In genomic region chr11:123065634-123066033, GRCh38 we compare ENCODE assay signal across 9 cellular contexts. TPM values are rescaled to one million over a fixed set of nuclear protein-coding genes. Genes with fewer than 3 reads are reported as not detected.
DNase-seq lines count a peak whose midpoint lies in the region; ATAC-seq and TF ChIP-seq lines count a peak whose summit lies in the region.
"Had no signal": no experiment of that assay in that cellular context is flagged by ENCODE, and none has a peak within 500 bp of the region (broad histone marks: within the 10 kb centered on the region; RNA-seq: fewer than 3 reads in every experiment).

No MANE protein-coding gene starts in this region.

- H3K27ac ChIP-seq in PC-3 (ENCODE audit: low read length) (no peak overlapping the region), endodermal cell (ENCODE audit: low read depth, low read length) (no peak overlapping the region), thyroid gland (no peak overlapping the region), heart left ventricle (peak overlapping the region in 2 of 12 donors; percentile 100)

- no peaks in the 10 kb centered on the region for H3K9me3 Mint-ChIP-seq in activated CD8-positive, alpha-beta memory T cell treated with anti-CD3 and anti-CD28 coated beads, Interleukin-2, amount 10 ng/mL, durations not matched to agents 7 days and 5 days (ENCODE audit: low read depth)
- H3K9me3 Mint-ChIP-seq in endodermal cell, result no peaks in the 10 kb centered on the region
- H3K9me3 Mint-ChIP-seq in stimulated activated effector memory CD8-positive, alpha-beta T cell treated with anti-CD3 and anti-CD28 coated beads, Interleukin-12 subunit alpha, Interleukin-12 subunit beta, amount 100 ng/mL, for 72 hours, result no peaks in the 10 kb centered on the region

- no peaks in the 10 kb centered on the region for H3K27me3 Mint-ChIP-seq in activated CD8-positive, alpha-beta memory T cell treated with anti-CD3 and anti-CD28 coated beads, Interleukin-2, amount 10 ng/mL, durations not matched to agents 7 days and 5 days
- no peaks in the 10 kb centered on the region for H3K27me3 Mint-ChIP-seq in endodermal cell (ENCODE audit: insufficient read depth)

- H4K20me1 ChIP-seq in PC-3 (ENCODE audit: low read length), result peaks cover 12% of the 10 kb centered on the region

- no peak overlapping the region for H2AFZ ChIP-seq in PC-3 (ENCODE audit: low read length)
- H2AFZ ChIP-seq: GM23338 had no signal

- CTCF ChIA-PET in activated CD8-positive, alpha-beta memory T cell treated with anti-CD3 and anti-CD28 coated beads, Interleukin-2, amount 10 ng/mL, durations not matched to agents 7 days and 5 days (lab: Charles Lee), result interaction anchor here (1.4 kb wide), 1 partner anchor 18 kb away, joined by 4 read pairs; no protein-coding TSS in a partner anchor
- CTCF ChIA-PET in PC-3 (lab: Charles Lee), result no interaction called here

- BruUV-seq in PC-3 (replicated peaks; lab: Mats Ljungman, UMichigan), result no TSS peak

- H3K36me3 ChIP-seq in PC-3 (ENCODE audit: low read depth, low read length), result peaks cover 12% of the 10 kb centered on the region
- H3K36me3 ChIP-seq in endodermal cell (ENCODE audit: control insufficient read depth, insufficient read depth, low read length), result peaks cover 31% of the 10 kb centered on the region
- peaks cover 3 to 4% of the 10 kb centered on the region in 2 donors for H3K36me3 ChIP-seq in thyroid gland
- H3K36me3 ChIP-seq in heart left ventricle, result peaks cover 0 to 8% (median 5%) of the 10 kb centered on the region in 9 donors

- H3K9ac ChIP-seq in PC-3 (ENCODE audit: low read length), result no peak overlapping the region
- no peak overlapping the region for H3K9ac ChIP-seq in endodermal cell (ENCODE audit: extremely low read depth, low read length, poor library complexity, severe bottlenecking)

- H3F3A ChIP-seq in PC-3 (ENCODE audit: low read length, unreplicated experiment), result peaks cover 16% of the 10 kb centered on the region

- H3K79me2 ChIP-seq in PC-3 (ENCODE audit: low read length), result peaks cover 48% of the 10 kb centered on the region

- TF ChIP-seq POLR2A in thyroid gland (IDR thresholded peaks at IDR 0.05) (no peak), heart left ventricle (IDR thresholded peaks at IDR 0.05) (no peak)

- DNase-seq in activated CD8-positive, alpha-beta memory T cell treated with anti-CD3 and anti-CD28 coated beads, Interleukin-2, amount 10 ng/mL, durations not matched to agents 7 days and 5 days, result no peak
- DNase-seq in activated CD8-positive, alpha-beta memory T cell treated with anti-CD3 and anti-CD28 coated beads, Interleukin-2, amount 50 U/mL, for 48 hours, result no peak
- peak; percentile 41 for DNase-seq in PC-3
- no peak for DNase-seq in endodermal cell
- no peak for DNase-seq in stimulated activated effector memory CD8-positive, alpha-beta T cell treated with anti-CD3 and anti-CD28 coated beads, Interleukin-12 subunit alpha, Interleukin-12 subunit beta, amount 100 ng/mL, for 72 hours (ENCODE audit: low spot score in 2 of 2)
- DNase-seq in thyroid gland, result no peak
- DNase-seq in heart left ventricle, result no peak

- H3K9me3 ChIP-seq in PC-3 (ENCODE audit: low read length) (no peaks in the 10 kb centered on the region), endodermal cell (ENCODE audit: control insufficient read depth, low read length) (no peaks in the 10 kb centered on the region), thyroid gland (no peaks in the 10 kb centered on the region), heart left ventricle (no peaks in the 10 kb centered on the region)

- H3K9me2 ChIP-seq in PC-3 (replicated peaks; ENCODE audit: low read length), result no peaks in the 10 kb centered on the region

- H3K4me1 ChIP-seq in PC-3 (ENCODE audit: insufficient read depth, low read length) (peaks cover 23% of the 10 kb centered on the region), endodermal cell (ENCODE audit: control insufficient read depth, insufficient read depth, low read length) (no peaks in the 10 kb centered on the region), thyroid gland (peaks cover 14 to 17% of the 10 kb centered on the region in 2 donors), heart left ventricle (peaks cover 0 to 62% (median 23%) of the 10 kb centered on the region in 12 donors)

- peak overlapping the region; percentile 7 for H3K4me3 Mint-ChIP-seq in activated CD8-positive, alpha-beta memory T cell treated with anti-CD3 and anti-CD28 coated beads, Interleukin-2, amount 10 ng/mL, durations not matched to agents 7 days and 5 days
- no peak overlapping the region for H3K4me3 Mint-ChIP-seq in endodermal cell
- H3K4me3 Mint-ChIP-seq in stimulated activated effector memory CD8-positive, alpha-beta T cell treated with anti-CD3 and anti-CD28 coated beads, Interleukin-12 subunit alpha, Interleukin-12 subunit beta, amount 100 ng/mL, for 72 hours, result peak overlapping the region; percentile 3
- H3K4me3 Mint-ChIP-seq: GM23338 had no signal

- POLR2A ChIA-PET in PC-3 (lab: Charles Lee; ENCODE audit: unreplicated experiment), result no interaction called here

- no peak for TF ChIP-seq CTCF in PC-3 (conservative IDR thresholded peaks at IDR 0.05; ENCODE audit: low read depth, low read length)
- no peak for TF ChIP-seq CTCF in endodermal cell (conservative IDR thresholded peaks at IDR 0.05)
- TF ChIP-seq CTCF in thyroid gland (IDR thresholded peaks at IDR 0.05), result no peak
- no peak for TF ChIP-seq CTCF in heart left ventricle (IDR thresholded peaks at IDR 0.05)

- WGBS in endodermal cell (ENCODE audit: insufficient coverage in 1 of 2, insufficient read length in 1 of 2), 2 experiments, result 95 to 100% methylated on average over 1 to 2 of the region's 2 CpGs
- WGBS in thyroid gland, 2 donors, result 93 to 95% methylated on average over 2 of the region's 2 CpGs
- 84 to 94% (median 91%) methylated on average over 2 of the region's 2 CpGs for WGBS in heart left ventricle, 4 donors

- peaks cover 18% of the 10 kb centered on the region for H3K36me3 Mint-ChIP-seq in activated CD8-positive, alpha-beta memory T cell treated with anti-CD3 and anti-CD28 coated beads, Interleukin-2, amount 10 ng/mL, durations not matched to agents 7 days and 5 days
- H3K36me3 Mint-ChIP-seq in endodermal cell (ENCODE audit: low read depth), result peaks cover 19% of the 10 kb centered on the region
- H3K36me3 Mint-ChIP-seq in stimulated activated effector memory CD8-positive, alpha-beta T cell treated with anti-CD3 and anti-CD28 coated beads, Interleukin-12 subunit alpha, Interleukin-12 subunit beta, amount 100 ng/mL, for 72 hours, result peaks cover 39% of the 10 kb centered on the region

- no peak overlapping the region for H3K4me3 ChIP-seq in PC-3 (ENCODE audit: low read length)
- H3K4me3 ChIP-seq in endodermal cell (ENCODE audit: low read length), result no peak overlapping the region
- no peak overlapping the region for H3K4me3 ChIP-seq in thyroid gland (replicated peaks in 1 of 3)
- H3K4me3 ChIP-seq in heart left ventricle, result no peak overlapping the region
- H3K4me3 ChIP-seq: GM23338 had no signal

- 0 out of 2 replicates have a peak overlapping the region, but pooled peaks have one; percentile 4 for H3K4me2 ChIP-seq in PC-3 (ENCODE audit: low read length)
- H3K4me2 ChIP-seq: GM23338 had no signal

- H3K27ac Mint-ChIP-seq in activated CD8-positive, alpha-beta memory T cell treated with anti-CD3 and anti-CD28 coated beads, Interleukin-2, amount 10 ng/mL, durations not matched to agents 7 days and 5 days, result peak overlapping the region; percentile 67
- peak overlapping the region; percentile 30 for H3K27ac Mint-ChIP-seq in endodermal cell
- H3K27ac Mint-ChIP-seq in stimulated activated effector memory CD8-positive, alpha-beta T cell treated with anti-CD3 and anti-CD28 coated beads, Interleukin-12 subunit alpha, Interleukin-12 subunit beta, amount 100 ng/mL, for 72 hours, result peak overlapping the region; percentile 100
- H3K27ac Mint-ChIP-seq: GM23338 had no signal

- intact Hi-C loops in PC-3 (cut with micrococcal nuclease) (no loop called here), thyroid gland (cut with DNase I) (no loop called here), heart left ventricle (cut with DNase I) (no loop called here)

- H3K27me3 ChIP-seq in PC-3 (ENCODE audit: low read length), result no peaks in the 10 kb centered on the region
- no peaks in the 10 kb centered on the region for H3K27me3 ChIP-seq in endodermal cell (ENCODE audit: control insufficient read depth, insufficient read depth, low read length, poor library complexity, severe bottlenecking)
- no peaks in the 10 kb centered on the region for H3K27me3 ChIP-seq in thyroid gland
- H3K27me3 ChIP-seq in heart left ventricle, result no peaks in the 10 kb centered on the region

- ATAC-seq in activated CD8-positive, alpha-beta memory T cell treated with anti-CD3 and anti-CD28 coated beads, Interleukin-2, amount 10 ng/mL, durations not matched to agents 7 days and 5 days, result no peak
- ATAC-seq in PC-3 (no peak), heart left ventricle (no peak), HG03354 (IDR thresholded peaks at IDR 0.05; ENCODE audit: poor library complexity, severe bottlenecking, unreplicated experiment) (no peak)
- no peak for ATAC-seq in stimulated activated effector memory CD8-positive, alpha-beta T cell treated with anti-CD3 and anti-CD28 coated beads, Interleukin-12 subunit alpha, Interleukin-12 subunit beta, amount 100 ng/mL, for 72 hours
- ATAC-seq: GM23338 had no signal

- H3K4me1 Mint-ChIP-seq in activated CD8-positive, alpha-beta memory T cell treated with anti-CD3 and anti-CD28 coated beads, Interleukin-2, amount 10 ng/mL, durations not matched to agents 7 days and 5 days, result peaks cover 31% of the 10 kb centered on the region
- peaks cover 22% of the 10 kb centered on the region for H3K4me1 Mint-ChIP-seq in endodermal cell
- H3K4me1 Mint-ChIP-seq in stimulated activated effector memory CD8-positive, alpha-beta T cell treated with anti-CD3 and anti-CD28 coated beads, Interleukin-12 subunit alpha, Interleukin-12 subunit beta, amount 100 ng/mL, for 72 hours, result peaks cover 55% of the 10 kb centered on the region

RNA-seq across cellular contexts. Expression of gene HSPA8, which starts 3.7 kb away (rescaled TPM):
- total RNA-seq in activated CD8-positive, alpha-beta memory T cell treated with anti-CD3 and anti-CD28 coated beads, Interleukin-2, amount 10 ng/mL, durations not matched to agents 7 days and 5 days, result 1,000 to 10,000 TPM; 1,728 to 2,522 TPM
- total RNA-seq in PC-3 (2014; rRNA removed), result 2,396 and 2,484 TPM in 2 replicates
- 1,000 to 10,000 TPM; 1,572 to 1,940 TPM for total RNA-seq in endodermal cell
- 1,263 TPM for polyA plus RNA-seq in endodermal cell (2013, experiment 1 of 2)
- 1,225 TPM for polyA plus RNA-seq in endodermal cell (2013, experiment 2 of 2)
- total RNA-seq in thyroid gland, result 1,000 to 10,000 TPM in 1 of 4 donors, 100 to 1,000 TPM in 3; 641 to 1,030 (median 860) TPM
- 1,000 to 10,000 TPM in 7 of 9 donors, 100 to 1,000 TPM in 2; 650 to 1,438 (median 1,101) TPM for total RNA-seq in heart left ventricle
- 1,000 to 10,000 TPM in 1 of 2 donors, 10 to 100 TPM in 1; 58.9 to 2,193 TPM for polyA plus RNA-seq in heart left ventricle

Comparison
In these comparisons a context has a peak if more than half of its experiments do, and no peak if none do; other contexts are left out.
1. H3K27ac Mint-ChIP-seq: peak in every context shown above with its lines; median percentile 100 in stimulated activated effector memory CD8-positive, alpha-beta T cell treated with anti-CD3 and anti-CD28 coated beads, Interleukin-12 subunit alpha, Interleukin-12 subunit beta, amount 100 ng/mL, for 72 hours; 67 in activated CD8-positive, alpha-beta memory T cell treated with anti-CD3 and anti-CD28 coated beads, Interleukin-2, amount 10 ng/mL, durations not matched to agents 7 days and 5 days; 30 in endodermal cell.